Comparison of ENCODE assay signal across 8 cellular contexts in genomic region chr21:39313042-39313456, GRCh38. TPM values are rescaled to one million over a fixed set of nuclear protein-coding genes. Genes with fewer than 3 reads are reported as not detected.
DNase-seq lines count a peak whose midpoint lies in the region; ATAC-seq and TF ChIP-seq lines count a peak whose summit lies in the region.

No MANE protein-coding gene starts in this region.

- H3K27ac Mint-ChIP-seq in CD8-positive, alpha-beta T cell = peak overlapping the region; percentile 90

- ATAC-seq in CD8-positive, alpha-beta T cell = peak; percentile 2
- ATAC-seq in GM19463 (IDR thresholded peaks at IDR 0.05; ENCODE audit: unreplicated experiment) = peak; percentile 6
- ATAC-seq in left cardiac atrium = peak; percentile 6 to 14
- no peak for ATAC-seq in HG02884 (IDR thresholded peaks at IDR 0.05; ENCODE audit: unreplicated experiment)

- no peaks in the 10 kb centered on the region for H3K36me3 ChIP-seq in CD8-positive, alpha-beta T cell (ENCODE audit: insufficient read depth, low read length)

- peak in 4 of 7 experiments; percentile 9 to 40 (median 24) for DNase-seq in CD8-positive, alpha-beta T cell
- DNase-seq in activated T-helper 9 cell treated with anti-CD3 and anti-CD28 coated beads, Interleukin-2, amount 50 U/mL, for 16 hours (ENCODE audit: low read depth) = peak; percentile 21
- peak; percentile 42 for DNase-seq in left cardiac atrium
- DNase-seq in retinal pigment epithelial cell (ENCODE audit: low read depth) = no peak
- no peak for DNase-seq in NCI-H2029 (lab: John Stamatoyannopoulos, UW)

- no peaks in the 10 kb centered on the region for H3K9me3 Mint-ChIP-seq in CD8-positive, alpha-beta T cell

- H3K4me1 Mint-ChIP-seq in CD8-positive, alpha-beta T cell (ENCODE audit: low read depth) = peaks cover 47% of the 10 kb centered on the region

- TF ChIP-seq EP300 in Ishikawa (IDR thresholded peaks at IDR 0.05; ENCODE audit: borderline replicate concordance) = no peak

- POLR2A ChIA-PET in CD8-positive, alpha-beta T cell (lab: Charles Lee) = interaction anchor here (0.9 to 4.7 kb wide), 14 partner anchors 11 to 130 kb away, joined by 3 to 95 read pairs (median 7); partner anchors contain the start of genes HMGN1 and PSMG1

- peaks cover 28% of the 10 kb centered on the region for H3K36me3 Mint-ChIP-seq in CD8-positive, alpha-beta T cell

- CTCF ChIA-PET in CD8-positive, alpha-beta T cell (lab: Charles Lee) = interaction anchor here (0.6 to 4.4 kb wide), 3 partner anchors 35 to 77 kb away, joined by 3 to 23 read pairs (median 5); partner anchors contain the start of gene HMGN1

- peak overlapping the region; percentile 90 for H3K4me3 Mint-ChIP-seq in CD8-positive, alpha-beta T cell

- peak overlapping the region; percentile 63 for H3K27ac ChIP-seq in CD8-positive, alpha-beta T cell (ENCODE audit: low read depth, low read length)

- no peak for TF ChIP-seq CTCF in CD8-positive, alpha-beta T cell (IDR thresholded peaks at IDR 0.05)
- TF ChIP-seq CTCF in retinal pigment epithelial cell (conservative IDR thresholded peaks at IDR 0.05; ENCODE audit: low read depth, low read length) = no peak

- peak overlapping the region; percentile 90 for H3K4me3 ChIP-seq in CD8-positive, alpha-beta T cell (ENCODE audit: low read depth, low read length)
- H3K4me3 ChIP-seq in retinal pigment epithelial cell (ENCODE audit: low read length) = peak overlapping the region; percentile 70

- no peaks in the 10 kb centered on the region for H3K27me3 Mint-ChIP-seq in CD8-positive, alpha-beta T cell (ENCODE audit: low read depth)

- no peaks in the 10 kb centered on the region for H3K27me3 ChIP-seq in CD8-positive, alpha-beta T cell (ENCODE audit: insufficient read depth, low read length)

- peaks cover 27% of the 10 kb centered on the region for H3K4me1 ChIP-seq in CD8-positive, alpha-beta T cell (ENCODE audit: insufficient read depth, low read length)

- intact Hi-C loops in CD8-positive, alpha-beta T cell (cut with DNase I, micrococcal nuclease) = loop anchor here (1.0 to 2.0 kb wide), 4 partner anchors 35 to 508 kb away; partner anchors contain the start of genes ETS2 (in 1 of the 2) and LCA5L (in 1 of the 2)
- intact Hi-C loops in left cardiac atrium (cut with DNase I) = loop anchor here (2.0 to 10.0 kb wide), 4 partner anchors 34 to 132 kb away; partner anchors contain the start of genes HMGN1 (in 1 of the 2) and LCA5L (in 1 of the 2)

- H3K9me3 ChIP-seq in CD8-positive, alpha-beta T cell (ENCODE audit: low read length) = no peaks in the 10 kb centered on the region

- TF ChIP-seq RAD21 in Ishikawa (IDR thresholded peaks at IDR 0.05; ENCODE audit: low read depth) = no peak

TF ChIP-seq in Ishikawa, 13 proteins besides CTCF, POLR2A, EP300 and RAD21:
- TF ChIP-seq USF1 (IDR thresholded peaks at IDR 0.05) = no peak
- 0 out of 2 replicates have a peak, but pooled peaks have one; percentile 3 for TF ChIP-seq ZBTB7A (IDR thresholded peaks at IDR 0.05; ENCODE audit: low read depth)

RNA-seq across cellular contexts. Expression of gene BRWD1, which starts 0.4 kb away (rescaled TPM):
- total RNA-seq in CD8-positive, alpha-beta T cell = 10 to 100 TPM; 96.4 to 99.0 TPM
- total RNA-seq in left cardiac atrium = 10 to 100 TPM; 24.5 to 32.0 TPM

RNA-seq across cellular contexts. Expression of gene HMGN1, which starts 35.8 kb away (rescaled TPM):
- 100 to 1,000 TPM; 187 to 195 TPM for total RNA-seq in CD8-positive, alpha-beta T cell
- 10 to 100 TPM; 73.2 to 78.2 TPM for total RNA-seq in left cardiac atrium

Comparison
In these comparisons a context has a peak if more than half of its experiments do, and no peak if none do; other contexts are left out.
1. DNase-seq: peak in CD8-positive, alpha-beta T cell (4 of 7), activated T-helper 9 cell treated with anti-CD3 and anti-CD28 coated beads, Interleukin-2, amount 50 U/mL, for 16 hours (single experiment) and left cardiac atrium (single experiment); none in retinal pigment epithelial cell (single experiment) and NCI-H2029 (single experiment).